Comparison of ENCODE assay signal across 35 cellular contexts in the genomic region with DNA sequence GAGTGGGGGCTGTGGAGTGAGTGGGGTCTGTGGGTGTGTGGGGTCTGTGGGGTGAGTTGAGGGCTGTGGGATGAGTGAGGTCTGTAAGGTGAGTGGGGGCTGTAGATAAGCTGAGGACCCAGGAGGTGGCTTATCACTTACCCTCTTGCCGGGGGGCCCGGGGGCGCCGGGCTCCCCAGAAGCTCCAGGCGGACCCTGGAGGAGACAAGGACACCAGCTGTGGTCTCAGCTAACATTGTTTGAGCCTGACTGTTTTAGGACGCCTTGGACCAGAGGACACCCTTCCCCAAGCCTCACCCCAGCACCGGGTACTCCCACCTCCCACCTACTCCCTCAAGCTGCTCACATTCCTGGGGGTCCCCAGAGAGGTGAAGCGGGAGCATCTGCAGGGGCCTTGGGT. TPM values are rescaled to one million over a fixed set of nuclear protein-coding genes. Genes with fewer than 3 reads are reported as not detected.
"Had no signal": no experiment of that assay in that cellular context is flagged by ENCODE, and none has a peak within 500 bp of the region (broad histone marks: within the 10 kb centered on the region; RNA-seq: fewer than 3 reads in every experiment).

No MANE protein-coding gene starts in this region.

- H3K27me3 ChIP-seq: ascending aorta had no signal

- H3K4me1 Mint-ChIP-seq: activated B cell treated with CpG ODN at 0.5 μM for 24 hours; activated naive CD4-positive, alpha-beta T cell treated with anti-CD3 and anti-CD28 coated beads, Interleukin-2, amount 10 ng/mL, durations not matched to agents 7 days and 5 days; activated naive CD8-positive, alpha-beta T cell treated with anti-CD3 and anti-CD28 coated beads, Interleukin-2, amount 50 U/mL, for 24 hours; brain; central memory CD8-positive, alpha-beta T cell had no signal

- H3K4me3 Mint-ChIP-seq: activated B cell treated with CpG ODN at 0.5 μM for 24 hours; activated CD4-positive, alpha-beta memory T cell treated with anti-CD3 and anti-CD28 coated beads, Interleukin-2, amount 10 ng/mL, durations not matched to agents 7 days and 5 days; activated CD4-positive, alpha-beta T cell treated with anti-CD3 and anti-CD28 coated beads, Interleukin-2, amount 10 ng/mL, durations not matched to agents 7 days and 5 days; activated CD8-positive, alpha-beta memory T cell treated with anti-CD3 and anti-CD28 coated beads, Interleukin-2, amount 10 ng/mL, durations not matched to agents 7 days and 5 days; activated CD8-positive, alpha-beta T cell treated with anti-CD3 and anti-CD28 coated beads, Interleukin-2, amount 10 ng/mL, durations not matched to agents 7 days and 5 days; activated naive CD4-positive, alpha-beta T cell treated with anti-CD3 and anti-CD28 coated beads, Interleukin-2, amount 10 ng/mL, durations not matched to agents 7 days and 5 days; activated naive CD4-positive, alpha-beta T cell treated with anti-CD3 and anti-CD28 coated beads, Interleukin-2, amount 50 U/mL, for 24 hours; activated naive CD8-positive, alpha-beta T cell; activated naive CD8-positive, alpha-beta T cell treated with anti-CD3 and anti-CD28 coated beads, Interleukin-2, amount 10 ng/mL, durations not matched to agents 7 days and 5 days; activated naive CD8-positive, alpha-beta T cell treated with anti-CD3 and anti-CD28 coated beads, Interleukin-2, amount 50 U/mL, for 24 hours; activated T-cell treated with anti-CD3 and anti-CD28 coated beads, Interleukin-2, amount 50 U/mL, for 24 hours; brain; central memory CD8-positive, alpha-beta T cell; T-cell; T-helper 17 cell had no signal

- H3K27ac Mint-ChIP-seq: activated B cell treated with CpG ODN at 0.5 μM for 24 hours; activated CD4-positive, alpha-beta memory T cell treated with anti-CD3 and anti-CD28 coated beads, Interleukin-2, amount 10 ng/mL, durations not matched to agents 7 days and 5 days; activated CD4-positive, alpha-beta T cell treated with anti-CD3 and anti-CD28 coated beads, Interleukin-2, amount 10 ng/mL, durations not matched to agents 7 days and 5 days; activated CD8-positive, alpha-beta memory T cell treated with anti-CD3 and anti-CD28 coated beads, Interleukin-2, amount 10 ng/mL, durations not matched to agents 7 days and 5 days; activated CD8-positive, alpha-beta T cell treated with anti-CD3 and anti-CD28 coated beads, Interleukin-2, amount 10 ng/mL, durations not matched to agents 7 days and 5 days; activated naive CD4-positive, alpha-beta T cell treated with anti-CD3 and anti-CD28 coated beads, Interleukin-2, amount 10 ng/mL, durations not matched to agents 7 days and 5 days; activated naive CD4-positive, alpha-beta T cell treated with anti-CD3 and anti-CD28 coated beads, Interleukin-2, amount 50 U/mL, for 24 hours; activated naive CD8-positive, alpha-beta T cell; activated naive CD8-positive, alpha-beta T cell treated with anti-CD3 and anti-CD28 coated beads, Interleukin-2, amount 10 ng/mL, durations not matched to agents 7 days and 5 days; activated naive CD8-positive, alpha-beta T cell treated with anti-CD3 and anti-CD28 coated beads, Interleukin-2, amount 50 U/mL, for 24 hours; activated T-cell treated with anti-CD3 and anti-CD28 coated beads, Interleukin-2, amount 50 U/mL, for 24 hours; activated T-helper 2 cell treated with anti-CD3 and anti-CD28 coated beads, Interferon-gamma antibody, Interleukin-2, Interleukin-4, amounts not matched to agents 10 μg/mL and 5 μg/mL and 100 μg/mL, durations not matched to agents 14 hours and 24 hours and 36 hours; brain; T-cell; T-helper 17 cell had no signal

- H3K36me3 Mint-ChIP-seq: activated CD8-positive, alpha-beta memory T cell treated with anti-CD3 and anti-CD28 coated beads, Interleukin-2, amount 10 ng/mL, durations not matched to agents 7 days and 5 days; activated naive CD4-positive, alpha-beta T cell treated with anti-CD3 and anti-CD28 coated beads, Interleukin-2, amount 10 ng/mL, durations not matched to agents 7 days and 5 days; activated naive CD4-positive, alpha-beta T cell treated with anti-CD3 and anti-CD28 coated beads, Interleukin-2, amount 50 U/mL, for 24 hours; activated naive CD8-positive, alpha-beta T cell; activated naive CD8-positive, alpha-beta T cell treated with anti-CD3 and anti-CD28 coated beads, Interleukin-2, amount 10 ng/mL, durations not matched to agents 7 days and 5 days; brain; T-cell had no signal

- H3K9me3 Mint-ChIP-seq: activated B cell treated with CpG ODN at 0.5 μM for 24 hours; activated CD4-positive, alpha-beta memory T cell treated with anti-CD3 and anti-CD28 coated beads, Interleukin-2, amount 10 ng/mL, durations not matched to agents 7 days and 5 days; activated CD4-positive, alpha-beta T cell treated with anti-CD3 and anti-CD28 coated beads, Interleukin-2, amount 10 ng/mL, durations not matched to agents 7 days and 5 days; activated naive CD4-positive, alpha-beta T cell treated with anti-CD3 and anti-CD28 coated beads, Interleukin-2, amount 10 ng/mL, durations not matched to agents 7 days and 5 days; activated naive CD4-positive, alpha-beta T cell treated with anti-CD3 and anti-CD28 coated beads, Interleukin-2, amount 50 U/mL, for 24 hours; activated naive CD8-positive, alpha-beta T cell treated with anti-CD3 and anti-CD28 coated beads, Interleukin-2, amount 10 ng/mL, durations not matched to agents 7 days and 5 days; activated naive CD8-positive, alpha-beta T cell treated with anti-CD3 and anti-CD28 coated beads, Interleukin-2, amount 50 U/mL, for 24 hours; activated T-cell treated with anti-CD3 and anti-CD28 coated beads, Interleukin-2, amount 50 U/mL, for 24 hours; activated T-helper 2 cell treated with anti-CD3 and anti-CD28 coated beads, Interferon-gamma antibody, Interleukin-2, Interleukin-4, amounts not matched to agents 10 μg/mL and 5 μg/mL and 100 μg/mL, durations not matched to agents 14 hours and 24 hours and 36 hours; central memory CD8-positive, alpha-beta T cell had no signal

- H3K4me3 ChIP-seq: ascending aorta, cardiac muscle cell had no signal

- DNase-seq: activated B cell treated with CpG ODN at 0.5 μM for 24 hours; activated CD4-positive, alpha-beta memory T cell treated with anti-CD3 and anti-CD28 coated beads, Interleukin-2, amount 10 ng/mL, durations not matched to agents 7 days and 5 days; activated CD4-positive, alpha-beta T cell treated with anti-CD3 and anti-CD28 coated beads for 48 hours; activated CD4-positive, alpha-beta T cell treated with anti-CD3 and anti-CD28 coated beads, Interleukin-2, amount 10 ng/mL, durations not matched to agents 7 days and 5 days; activated CD4-positive, alpha-beta T cell treated with anti-CD3 and anti-CD28 coated beads, Interleukin-2, amount 50 U/mL, for 48 hours; activated CD4-positive, CD25-positive, alpha-beta regulatory T cell treated with anti-CD3 and anti-CD28 coated beads, Interleukin-2, amount 50 U/mL, for 72 hours; activated CD8-positive, alpha-beta memory T cell treated with anti-CD3 and anti-CD28 coated beads for 24 hours; activated CD8-positive, alpha-beta memory T cell treated with anti-CD3 and anti-CD28 coated beads, Interleukin-2, amount 10 ng/mL, durations not matched to agents 7 days and 5 days; activated CD8-positive, alpha-beta memory T cell treated with anti-CD3 and anti-CD28 coated beads, Interleukin-2, amount 50 U/mL, for 48 hours; activated CD8-positive, alpha-beta T cell treated with anti-CD3 and anti-CD28 coated beads, Interleukin-2, amount 10 ng/mL, durations not matched to agents 7 days and 5 days; activated effector memory CD4-positive, alpha-beta T cell treated with Interleukin-2 at 50 U/mL for 16 hours; activated gamma-delta T cell; activated naive CD4-positive, alpha-beta T cell treated with anti-CD3 and anti-CD28 coated beads, Interleukin-2, amount 10 ng/mL, durations not matched to agents 7 days and 5 days; activated naive CD4-positive, alpha-beta T cell treated with Interleukin-2 at 50 U/mL for 16 hours; activated naive CD8-positive, alpha-beta T cell treated with anti-CD3 and anti-CD28 coated beads, Interleukin-2, amount 10 ng/mL, durations not matched to agents 7 days and 5 days; activated naive CD8-positive, alpha-beta T cell treated with anti-CD3 and anti-CD28 coated beads, Interleukin-2, amount 50 U/mL, for 24 hours; activated T-cell treated with anti-CD3 and anti-CD28 coated beads, Interleukin-2, amount 50 U/mL, for 24 hours; activated T-cell treated with anti-CD3 and anti-CD28 coated beads, Interleukin-2, amount 50 U/mL, for 48 hours; amygdala; anterior cingulate cortex; caudate nucleus; cerebellar nuclear complex; T-cell; T-helper 17 cell; T1000 had no signal

- ATAC-seq: activated CD8-positive, alpha-beta memory T cell treated with anti-CD3 and anti-CD28 coated beads, Interleukin-2, amount 10 ng/mL, durations not matched to agents 7 days and 5 days; activated CD8-positive, alpha-beta T cell treated with anti-CD3 and anti-CD28 coated beads, Interleukin-2, amount 10 ng/mL, durations not matched to agents 7 days and 5 days; activated naive CD8-positive, alpha-beta T cell treated with anti-CD3 and anti-CD28 coated beads, Interleukin-2, amount 50 U/mL, for 24 hours; T-cell; T-helper 17 cell had no signal

- H3K36me3 ChIP-seq: ascending aorta, cardiac muscle cell had no signal

RNA-seq across cellular contexts. Expression of a gene that starts 34.2 kb away (rescaled TPM):
- total RNA-seq: activated B cell treated with CpG ODN at 0.5 μM for 24 hours had no signal

RNA-seq across cellular contexts. Expression of a gene that starts 39.8 kb away (rescaled TPM):
- total RNA-seq: activated B cell treated with CpG ODN at 0.5 μM for 24 hours; cardiac muscle cell; T-helper 2 cell treated with Interferon-gamma antibody and Interleukin-4, amounts not matched to agents 100 ng/mL and 5 ng/mL, for 36 hours had no signal

RNA-seq across cellular contexts. Expression of a gene that starts 42.8 kb away (rescaled TPM):
- total RNA-seq: activated B cell treated with CpG ODN at 0.5 μM for 24 hours; activated CD4-positive, alpha-beta memory T cell treated with anti-CD3 and anti-CD28 coated beads, Interleukin-2, amount 10 ng/mL, durations not matched to agents 7 days and 5 days; activated CD4-positive, alpha-beta T cell treated with anti-CD3 and anti-CD28 coated beads, Interleukin-2, amount 10 ng/mL, durations not matched to agents 7 days and 5 days; activated CD8-positive, alpha-beta memory T cell treated with anti-CD3 and anti-CD28 coated beads, Interleukin-2, amount 10 ng/mL, durations not matched to agents 7 days and 5 days; activated CD8-positive, alpha-beta T cell treated with anti-CD3 and anti-CD28 coated beads, Interleukin-2, amount 10 ng/mL, durations not matched to agents 7 days and 5 days; activated naive CD8-positive, alpha-beta T cell treated with anti-CD3 and anti-CD28 coated beads, Interleukin-2, amount 10 ng/mL, durations not matched to agents 7 days and 5 days; activated T-helper 2 cell treated with anti-CD3 and anti-CD28 coated beads, Interferon-gamma antibody, Interleukin-2, Interleukin-4, amounts not matched to agents 10 μg/mL and 5 μg/mL and 100 μg/mL, durations not matched to agents 14 hours and 24 hours and 36 hours; ascending aorta; bronchial epithelial cell; cardiac muscle cell; T-cell; T-helper 1 cell treated with Interleukin-12 subunit alpha and Interleukin-12 subunit beta and Interleukin-4 antibody, amounts not matched to agents 30 ng/mL and 1 ng/mL, for 36 hours; T-helper 17 cell; T-helper 2 cell treated with Interferon-gamma antibody and Interleukin-4, amounts not matched to agents 100 ng/mL and 5 ng/mL, for 36 hours had no signal
